8 cellular contexts compared by ENCODE assay signal in genomic region chr4:70925899-70926635, GRCh38. TPM values are rescaled to one million over a fixed set of nuclear protein-coding genes. Genes with fewer than 3 reads are reported as not detected.
A peak's percentile ranks its signal among the peaks of the same experiment; 100 is the strongest.
DNase-seq lines count a peak whose midpoint lies in the region; ATAC-seq and TF ChIP-seq lines count a peak whose summit lies in the region.

No MANE protein-coding gene starts in this region.

- TF ChIP-seq POLR2A in lower leg skin (IDR thresholded peaks at IDR 0.05) (no peak), erythroblast (IDR thresholded peaks at IDR 0.05; ENCODE audit: low read length) (no peak)

- 63% methylated on average over 6 of the region's 6 CpGs for WGBS in right cardiac atrium
- 67 to 78% methylated on average over 6 of the region's 6 CpGs for WGBS in lower leg skin, 2 donors

- POLR2A ChIA-PET in OCI-LY7 (lab: Charles Lee): interaction anchor here (0.6 to 2.7 kb wide), 18 partner anchors 9 to 323 kb away, joined by 3 to 18 read pairs (median 4); partner anchors contain the start of genes DCK and MOB1B

- ATAC-seq in Right ventricle myocardium superior (ENCODE audit: poor library complexity) (peak; percentile 27), right cardiac atrium (no peak), HG02798 (IDR thresholded peaks at IDR 0.05; ENCODE audit: poor library complexity, unreplicated experiment) (peak; percentile 83), upper lobe of right lung (peak; percentile 57)

- H3K4me3 ChIP-seq in right cardiac atrium (ENCODE audit: low read length): no peak overlapping the region
- peak overlapping the region; percentile 55 for H3K4me3 ChIP-seq in OCI-LY7 (ENCODE audit: low read depth, low read length, poor library complexity, severe bottlenecking)
- H3K4me3 ChIP-seq in upper lobe of right lung: no peak overlapping the region
- no peak overlapping the region for H3K4me3 ChIP-seq in lower leg skin (ENCODE audit: low read depth, poor library complexity, severe bottlenecking)
- no peak overlapping the region for H3K4me3 ChIP-seq in tibial artery

- H3K27me3 ChIP-seq in right cardiac atrium (ENCODE audit: control insufficient read depth, insufficient read depth): no peaks in the 10 kb centered on the region
- H3K27me3 ChIP-seq in upper lobe of right lung: no peaks in the 10 kb centered on the region
- H3K27me3 ChIP-seq in tibial artery: no peaks in the 10 kb centered on the region

- no peak for TF ChIP-seq CTCF in OCI-LY7 (conservative IDR thresholded peaks at IDR 0.05; ENCODE audit: low read length)
- TF ChIP-seq CTCF in upper lobe of right lung (IDR thresholded peaks at IDR 0.05): no peak
- TF ChIP-seq CTCF in lower leg skin (IDR thresholded peaks at IDR 0.05): no peak
- no peak for TF ChIP-seq CTCF in tibial artery (IDR thresholded peaks at IDR 0.05)

- CTCF ChIA-PET in OCI-LY7 (lab: Charles Lee; ENCODE audit: unreplicated experiment): interaction anchor here (0.6 to 1.5 kb wide), 2 partner anchors 24 to 68 kb away, joined by 3 to 5 read pairs; partner anchors contain the start of gene MOB1B

- H3K79me2 ChIP-seq in OCI-LY7 (ENCODE audit: insufficient read depth, low read depth, low read length): peaks cover 84% of the 10 kb centered on the region

- H3K36me3 ChIP-seq in OCI-LY7 (ENCODE audit: insufficient read depth, low read length) (peaks cover 16% of the 10 kb centered on the region), upper lobe of right lung (no peaks in the 10 kb centered on the region), tibial artery (no peaks in the 10 kb centered on the region)

- peak overlapping the region; percentile 62 for H2AFZ ChIP-seq in OCI-LY7 (ENCODE audit: low read length)

- no peaks in the 10 kb centered on the region for H4K20me1 ChIP-seq in OCI-LY7 (ENCODE audit: insufficient read depth, low read length)

- BruUV-seq in OCI-LY7 (replicated peaks; lab: Mats Ljungman, UMichigan): TSS peak; percentile 90

- peak overlapping the region; percentile 78 for H3K4me2 ChIP-seq in OCI-LY7 (ENCODE audit: low read length)

- H3K4me1 ChIP-seq in right cardiac atrium (ENCODE audit: control insufficient read depth, insufficient read depth, low read length) (peaks cover 7% of the 10 kb centered on the region), OCI-LY7 (ENCODE audit: insufficient read depth, low read length, poor library complexity, severe bottlenecking) (peaks cover 88% of the 10 kb centered on the region), upper lobe of right lung (peaks cover 17% of the 10 kb centered on the region), tibial artery (peaks cover 0 to 3% (median 0%) of the 10 kb centered on the region in 4 donors)

- no peak overlapping the region for H3K27ac ChIP-seq in right cardiac atrium (ENCODE audit: low read length)
- peak overlapping the region; percentile 88 for H3K27ac ChIP-seq in OCI-LY7 (ENCODE audit: low read depth, low read length, poor library complexity, severe bottlenecking)
- H3K27ac ChIP-seq in upper lobe of right lung: no peak overlapping the region
- H3K27ac ChIP-seq in tibial artery: no peak overlapping the region

- DNase-seq in Right ventricle myocardium superior (no peak), right cardiac atrium (no peak), OCI-LY7 (ENCODE audit: low spot score) (peak; percentile 82), upper lobe of right lung (no peak), lower leg skin (ENCODE audit: low spot score in 2 of 2) (no peak), erythroblast (lab: John Stamatoyannopoulos, UW) (no peak), tibial artery (no peak)

- intact Hi-C loops in Right ventricle myocardium superior (cut with DNase I) (no loop called here), right cardiac atrium (cut with DNase I) (no loop called here), OCI-LY7 (cut with micrococcal nuclease; ENCODE audit: unreplicated experiment) (loop anchor here (1.0 to 10.0 kb wide), 7 partner anchors 17 to 324 kb away; partner anchors contain the start of genes GRSF1, MOB1B and UTP3), upper lobe of right lung (cut with DNase I) (no loop called here), lower leg skin (cut with DNase I; ENCODE audit: low total_unique reads) (no loop called here), tibial artery (cut with DNase I; ENCODE audit: low total_unique reads) (no loop called here)

- H3K9me2 ChIP-seq in OCI-LY7 (ENCODE audit: insufficient read depth, low read length): no peaks in the 10 kb centered on the region

- no peaks in the 10 kb centered on the region for H3K9me3 ChIP-seq in right cardiac atrium (ENCODE audit: control insufficient read depth, low read length)
- peaks cover 13% of the 10 kb centered on the region; the same call in 1 of the 2 replicates for H3K9me3 ChIP-seq in OCI-LY7 (ENCODE audit: low read length)
- H3K9me3 ChIP-seq in upper lobe of right lung: no peaks in the 10 kb centered on the region
- no peaks in the 10 kb centered on the region for H3K9me3 ChIP-seq in tibial artery

RNA-seq across cellular contexts. Expression of gene MOB1B, which starts 23.9 kb away (rescaled TPM):
- total RNA-seq in Right ventricle myocardium superior: 22.0 TPM
- total RNA-seq in right cardiac atrium: 10 to 100 TPM; 16.9 to 26.2 (median 19.4) TPM
- 5.6 TPM for polyA plus RNA-seq in right cardiac atrium
- total RNA-seq in OCI-LY7 (2014; rRNA removed; shearing (Covaris generic)): 3.9 and 4.7 TPM in 2 replicates
- 19.4 and 22.4 TPM in 2 replicates for total RNA-seq in OCI-LY7 (2022)
- 34.2 TPM for total RNA-seq in upper lobe of right lung
- total RNA-seq in lower leg skin: 10 to 100 TPM in 3 of 4 donors, 1 to 10 TPM in 1; 8.6 to 14.6 (median 12.2) TPM

Comparison
In these comparisons a context has a peak if more than half of its experiments do, and no peak if none do; other contexts are left out.
1. ATAC-seq: peak in Right ventricle myocardium superior (single experiment), HG02798 (single experiment) and upper lobe of right lung (single experiment); none in right cardiac atrium (0 of 2).